8 cellular contexts compared by ENCODE assay signal in the genomic region with DNA sequence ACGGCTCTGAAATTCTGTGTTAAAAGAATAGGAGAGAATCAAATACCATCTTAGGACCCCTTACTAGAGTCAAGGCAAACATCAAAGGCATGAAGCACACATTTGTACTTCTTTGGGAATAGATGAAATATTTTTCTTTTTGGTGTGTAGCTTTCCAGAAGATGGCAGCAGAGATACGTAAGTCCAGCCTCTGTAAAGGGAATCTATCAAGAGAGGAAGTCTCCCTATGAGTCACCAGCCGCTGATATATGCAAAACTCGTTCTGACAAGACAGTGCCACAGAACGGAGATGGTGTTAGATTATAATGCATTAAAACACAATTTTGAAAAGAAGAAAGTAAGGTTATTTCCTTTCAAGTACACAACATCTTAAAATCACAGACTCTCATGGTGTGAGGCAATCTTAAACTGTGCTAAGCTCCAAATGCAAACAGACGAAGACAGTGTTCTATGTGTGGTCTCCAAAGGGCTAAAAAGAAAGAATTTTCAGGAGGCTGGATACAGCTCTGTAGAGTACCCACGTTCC.
DNase-seq lines count a peak whose midpoint lies in the region; ATAC-seq lines count a peak whose summit lies in the region.

No MANE protein-coding gene starts in this region.

- no peaks in the 10 kb centered on the region for H3K36me3 Mint-ChIP-seq in T-cell

- H3K9me3 Mint-ChIP-seq in T-cell, result no peaks in the 10 kb centered on the region

- intact Hi-C loops in left colon (cut with DNase I, micrococcal nuclease), result no loop called here

- no peaks in the 10 kb centered on the region for H3K4me1 Mint-ChIP-seq in T-cell

- H3K4me3 Mint-ChIP-seq in T-cell, result no peak overlapping the region

- ATAC-seq in GM18520 (IDR thresholded peaks at IDR 0.05; ENCODE audit: unreplicated experiment) (peak; percentile 100), HG02981 (IDR thresholded peaks at IDR 0.05; ENCODE audit: unreplicated experiment) (peak; percentile 100), T-cell (replicated peaks in 1 of 4) (peak; percentile 89 to 98 (median 98)), left colon (peak; percentile 90)

- POLR2A ChIA-PET in T-cell (lab: Charles Lee), result interaction anchor here in 1 of 2 donors (0.9 kb wide), 1 partner anchor 120 kb away, joined by 4 read pairs; a partner anchor contains a TSS

- H3K27me3 Mint-ChIP-seq in T-cell, result peaks cover 0 to 5% of the 10 kb centered on the region in 2 donors

- CTCF ChIA-PET in T-cell (lab: Charles Lee), result interaction anchor here in 1 of 2 donors (0.7 to 2.4 kb wide), 4 partner anchors 23 to 311 kb away, joined by 3 to 10 read pairs (median 4); a partner anchor contains a TSS

- no peak overlapping the region for H3K27ac Mint-ChIP-seq in T-cell

- peak; percentile 86 for DNase-seq in AG20443 (ENCODE audit: low spot score)
- peak; percentile 9 for DNase-seq in NCI-H1694 (lab: John Stamatoyannopoulos, UW)
- peak in 31 of 34 experiments; percentile 6 to 63 (median 37) for DNase-seq in T-cell
- DNase-seq in caudate nucleus (lab: John Stamatoyannopoulos, UW), result peak in 35 of 61 donors; percentile 12 to 92 (median 50)
- DNase-seq in left colon, result no peak
- DNase-seq in stimulated activated CD4-positive, alpha-beta T cell treated with anti-CD3 and anti-CD28 coated beads, Interleukin-4, amount 100 ng/mL, for 4 hours, result peak; percentile 19 to 43

- H3K27ac ChIP-seq in caudate nucleus (ENCODE audit: low read depth, low read length), result no peak overlapping the region

Comparison
In these comparisons a context has a peak if more than half of its experiments do, and no peak if none do; other contexts are left out.
1. DNase-seq: peak in AG20443 (single experiment), NCI-H1694 (single experiment), T-cell (31 of 34), caudate nucleus (35 of 61) and stimulated activated CD4-positive, alpha-beta T cell treated with anti-CD3 and anti-CD28 coated beads, Interleukin-4, amount 100 ng/mL, for 4 hours (2 of 2); none in left colon (0 of 2).
2. Peak in every context shown above with its lines, with median percentiles within 50 percentile points of each other: ATAC-seq.